In the genomic region with DNA sequence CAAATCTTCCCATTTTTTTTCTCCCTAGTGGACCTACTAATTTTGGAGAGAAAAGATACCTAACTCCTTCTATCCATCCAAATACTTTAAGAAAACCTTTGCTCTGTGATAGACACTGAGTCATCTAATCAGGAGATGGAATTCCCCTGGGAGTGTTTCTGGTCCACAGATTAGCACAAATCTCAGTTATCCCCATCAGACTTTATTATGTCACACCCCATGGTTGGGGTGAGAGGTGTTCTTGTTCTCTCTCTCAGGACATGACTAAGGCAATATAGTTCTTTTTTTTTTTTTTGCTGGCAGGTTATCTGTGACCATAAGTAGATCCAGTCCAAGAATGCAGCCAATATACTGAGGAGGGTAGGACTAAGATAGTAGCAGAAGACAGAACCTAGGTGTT, we compare ENCODE assay signal across 1 cellular context.
TF ChIP-seq lines count a peak whose summit lies in the region.

No MANE protein-coding gene starts in this region.

TF ChIP-seq in IMR-90, 13 proteins besides CTCF, POLR2A, EP300 and RAD21 (continued from another document):
- TF ChIP-seq NFE2L2 (IDR thresholded peaks at IDR 0.05; ENCODE audit: low read depth, low read length): no peak
- TF ChIP-seq MAFK (IDR thresholded peaks at IDR 0.05; ENCODE audit: low read depth, low read length): no peak
- no peak for TF ChIP-seq RCOR1 (IDR thresholded peaks at IDR 0.05; ENCODE audit: insufficient replicate concordance, low read length)
- no peak for TF ChIP-seq CEBPB (IDR thresholded peaks at IDR 0.05; ENCODE audit: low read depth, low read length)
- no peak for TF ChIP-seq BHLHE40 (IDR thresholded peaks at IDR 0.05; ENCODE audit: low read depth, low read length)
- no peak for TF ChIP-seq MAZ (IDR thresholded peaks at IDR 0.05; ENCODE audit: borderline replicate concordance, low read depth, low read length)
- no peak for TF ChIP-seq FOS (IDR thresholded peaks at IDR 0.05; ENCODE audit: low read depth, low read length)
- TF ChIP-seq, protein P1, sequence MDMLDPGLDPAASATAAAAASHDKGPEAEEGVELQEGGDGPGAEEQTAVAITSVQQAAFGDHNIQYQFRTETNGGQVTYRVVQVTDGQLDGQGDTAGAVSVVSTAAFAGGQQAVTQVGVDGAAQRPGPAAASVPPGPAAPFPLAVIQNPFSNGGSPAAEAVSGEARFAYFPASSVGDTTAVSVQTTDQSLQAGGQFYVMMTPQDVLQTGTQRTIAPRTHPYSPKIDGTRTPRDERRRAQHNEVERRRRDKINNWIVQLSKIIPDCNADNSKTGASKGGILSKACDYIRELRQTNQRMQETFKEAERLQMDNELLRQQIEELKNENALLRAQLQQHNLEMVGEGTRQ (IDR thresholded peaks at IDR 0.05; ENCODE audit: low read depth, low read length): no peak
